In the genomic region with DNA sequence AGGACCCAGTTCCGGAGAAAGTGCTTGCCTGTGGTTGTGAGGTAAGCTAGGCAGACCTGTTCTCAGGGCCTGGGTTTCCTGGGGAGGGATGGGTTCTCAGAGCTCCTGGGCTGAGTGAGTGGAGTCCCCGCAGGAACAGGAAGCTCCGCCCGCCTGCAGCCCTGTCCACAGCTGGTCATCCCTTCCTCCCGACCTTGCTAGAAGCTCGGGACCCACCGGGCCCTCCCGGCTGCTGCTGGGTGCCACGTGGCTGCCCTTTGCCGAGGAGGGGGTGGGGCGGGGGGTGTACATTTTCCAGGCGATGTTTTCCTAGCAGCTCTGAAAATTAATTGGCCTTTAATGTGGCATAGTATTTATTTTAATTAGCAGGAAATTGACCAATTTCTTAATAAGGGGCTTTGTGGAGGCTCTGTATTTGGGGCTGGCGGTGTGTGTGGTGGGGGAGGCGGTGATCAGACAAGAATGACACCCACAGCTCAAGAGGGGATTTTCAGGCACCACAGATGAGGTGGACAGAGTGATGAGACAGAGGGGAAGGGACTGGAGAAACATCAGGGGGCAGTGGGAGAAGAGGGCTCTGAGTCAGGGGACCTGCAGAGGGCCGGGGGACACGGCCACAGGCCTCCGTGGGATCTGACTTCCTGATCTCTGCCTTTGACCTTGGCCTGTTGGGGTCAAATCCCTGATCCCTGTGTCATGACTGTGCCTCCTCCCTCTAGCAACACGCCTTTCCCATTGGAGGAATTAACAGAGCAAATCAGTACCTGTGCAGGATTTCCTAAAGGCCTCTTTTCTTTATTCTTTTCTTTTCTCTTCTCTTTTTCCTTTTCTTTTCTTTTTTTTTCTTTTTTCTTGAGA, we compare ENCODE assay signal across 2 cellular contexts.
TF ChIP-seq lines count a peak whose summit lies in the region.

No MANE protein-coding gene starts in this region.

TF ChIP-seq in A549, 52 proteins besides CTCF, POLR2A, EP300 and RAD21:
- no peak for TF ChIP-seq CEBPB (IDR thresholded peaks at IDR 0.05)
- no peak for TF ChIP-seq TP53 (CRISPR knock-in tag; IDR thresholded peaks at IDR 0.05)
- TF ChIP-seq, protein P1, sequence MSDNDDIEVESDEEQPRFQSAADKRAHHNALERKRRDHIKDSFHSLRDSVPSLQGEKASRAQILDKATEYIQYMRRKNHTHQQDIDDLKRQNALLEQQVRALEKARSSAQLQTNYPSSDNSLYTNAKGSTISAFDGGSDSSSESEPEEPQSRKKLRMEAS (IDR thresholded peaks at IDR 0.05), result 0 out of 2 replicates have a peak, but pooled peaks have one; percentile 32
TF ChIP-seq in A549: peak in this region for 1.

TF ChIP-seq in GM23338, 12 proteins besides CTCF, POLR2A, EP300 and RAD21:
- no peak for TF ChIP-seq POLR2AphosphoS5 (IDR thresholded peaks at IDR 0.05; ENCODE audit: low read depth)
- TF ChIP-seq STAT1 (IDR thresholded peaks at IDR 0.05; ENCODE audit: unreplicated experiment), result no peak
- TF ChIP-seq EZH2phosphoT487 (IDR thresholded peaks at IDR 0.05; ENCODE audit: unreplicated experiment), result no peak
- TF ChIP-seq, protein P2, sequence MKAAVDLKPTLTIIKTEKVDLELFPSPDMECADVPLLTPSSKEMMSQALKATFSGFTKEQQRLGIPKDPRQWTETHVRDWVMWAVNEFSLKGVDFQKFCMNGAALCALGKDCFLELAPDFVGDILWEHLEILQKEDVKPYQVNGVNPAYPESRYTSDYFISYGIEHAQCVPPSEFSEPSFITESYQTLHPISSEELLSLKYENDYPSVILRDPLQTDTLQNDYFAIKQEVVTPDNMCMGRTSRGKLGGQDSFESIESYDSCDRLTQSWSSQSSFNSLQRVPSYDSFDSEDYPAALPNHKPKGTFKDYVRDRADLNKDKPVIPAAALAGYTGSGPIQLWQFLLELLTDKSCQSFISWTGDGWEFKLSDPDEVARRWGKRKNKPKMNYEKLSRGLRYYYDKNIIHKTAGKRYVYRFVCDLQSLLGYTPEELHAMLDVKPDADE (IDR thresholded peaks at IDR 0.05), result no peak
- no peak for TF ChIP-seq JUNB (IDR thresholded peaks at IDR 0.05; ENCODE audit: unreplicated experiment)
- TF ChIP-seq, protein P3, sequence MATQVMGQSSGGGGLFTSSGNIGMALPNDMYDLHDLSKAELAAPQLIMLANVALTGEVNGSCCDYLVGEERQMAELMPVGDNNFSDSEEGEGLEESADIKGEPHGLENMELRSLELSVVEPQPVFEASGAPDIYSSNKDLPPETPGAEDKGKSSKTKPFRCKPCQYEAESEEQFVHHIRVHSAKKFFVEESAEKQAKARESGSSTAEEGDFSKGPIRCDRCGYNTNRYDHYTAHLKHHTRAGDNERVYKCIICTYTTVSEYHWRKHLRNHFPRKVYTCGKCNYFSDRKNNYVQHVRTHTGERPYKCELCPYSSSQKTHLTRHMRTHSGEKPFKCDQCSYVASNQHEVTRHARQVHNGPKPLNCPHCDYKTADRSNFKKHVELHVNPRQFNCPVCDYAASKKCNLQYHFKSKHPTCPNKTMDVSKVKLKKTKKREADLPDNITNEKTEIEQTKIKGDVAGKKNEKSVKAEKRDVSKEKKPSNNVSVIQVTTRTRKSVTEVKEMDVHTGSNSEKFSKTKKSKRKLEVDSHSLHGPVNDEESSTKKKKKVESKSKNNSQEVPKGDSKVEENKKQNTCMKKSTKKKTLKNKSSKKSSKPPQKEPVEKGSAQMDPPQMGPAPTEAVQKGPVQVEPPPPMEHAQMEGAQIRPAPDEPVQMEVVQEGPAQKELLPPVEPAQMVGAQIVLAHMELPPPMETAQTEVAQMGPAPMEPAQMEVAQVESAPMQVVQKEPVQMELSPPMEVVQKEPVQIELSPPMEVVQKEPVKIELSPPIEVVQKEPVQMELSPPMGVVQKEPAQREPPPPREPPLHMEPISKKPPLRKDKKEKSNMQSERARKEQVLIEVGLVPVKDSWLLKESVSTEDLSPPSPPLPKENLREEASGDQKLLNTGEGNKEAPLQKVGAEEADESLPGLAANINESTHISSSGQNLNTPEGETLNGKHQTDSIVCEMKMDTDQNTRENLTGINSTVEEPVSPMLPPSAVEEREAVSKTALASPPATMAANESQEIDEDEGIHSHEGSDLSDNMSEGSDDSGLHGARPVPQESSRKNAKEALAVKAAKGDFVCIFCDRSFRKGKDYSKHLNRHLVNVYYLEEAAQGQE (IDR thresholded peaks at IDR 0.05; ENCODE audit: unreplicated experiment), result no peak
